ENCODE assay signal across 27 cellular contexts in the genomic region with DNA sequence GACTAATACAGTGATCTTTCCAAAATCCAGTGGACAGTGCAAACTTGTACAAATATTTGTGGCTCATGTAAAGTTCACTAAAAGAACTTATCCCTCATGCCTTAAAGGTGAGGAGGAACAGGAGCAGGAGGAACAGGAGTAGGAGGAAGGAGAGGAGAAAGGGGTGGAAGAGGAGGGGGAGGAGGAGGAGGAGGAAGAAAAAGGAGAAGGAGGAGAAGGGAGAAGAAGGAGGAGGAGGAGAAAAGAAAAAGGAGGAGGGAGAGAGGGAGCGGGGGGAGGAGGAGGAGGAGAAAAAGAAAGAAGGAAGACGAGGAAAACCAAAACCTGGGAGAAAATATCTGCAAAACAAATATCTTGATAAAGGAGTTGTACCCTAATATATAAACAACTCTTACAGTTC.
"Had no signal": no experiment of that assay in that cellular context is flagged by ENCODE, and none has a peak within 500 bp of the region (broad histone marks: within the 10 kb centered on the region; RNA-seq: fewer than 3 reads in every experiment).

No MANE protein-coding gene starts in this region.

- FAIRE-seq: endometrium, frontal cortex, keratinocyte had no signal

- H3K36me3 ChIP-seq: ovary, prostate gland, right atrium auricular region, sigmoid colon had no signal

- ATAC-seq: effector memory CD8-positive, alpha-beta T cell; left ventricle myocardium superior; mucosa of descending colon; natural killer cell treated with Interleukin-12 subunit alpha and Interleukin-12 subunit beta and Interleukin-15 and Interleukin-18, amount 100 ng/mL, for 72 hours; stimulated activated effector memory CD8-positive, alpha-beta T cell treated with anti-CD3 and anti-CD28 coated beads, Interleukin-12 subunit alpha, Interleukin-12 subunit beta, amount 100 ng/mL, for 72 hours; stimulated activated naive CD8-positive, alpha-beta T cell treated with anti-CD3 and anti-CD28 coated beads, Interleukin-15, Interleukin-2, amounts not matched to agents 100 U/mL and 50 U/mL, for 24 hours had no signal

- H3K36me3 Mint-ChIP-seq: mesothelial cell of epicardium, type B pancreatic cell had no signal

- H3K9me3 ChIP-seq: mucosa of descending colon, ovary, prostate gland, right atrium auricular region, sigmoid colon, testis, tibial artery had no signal

- H3K4me3 ChIP-seq: coronary artery, lung, mucosa of descending colon, ovary, prostate gland, right atrium auricular region, sigmoid colon, testis, tibial artery had no signal

- H3K4me1 ChIP-seq: prostate gland, testis had no signal

- H3K27me3 ChIP-seq: ovary, right atrium auricular region, sigmoid colon, testis, tibial artery had no signal

- H3K27ac Mint-ChIP-seq: effector memory CD8-positive, alpha-beta T cell; immature natural killer cell; mesothelial cell of epicardium; natural killer cell treated with Interleukin-12 subunit alpha and Interleukin-12 subunit beta and Interleukin-15 and Interleukin-18, amount 100 ng/mL, for 72 hours; stimulated activated effector memory CD8-positive, alpha-beta T cell treated with anti-CD3 and anti-CD28 coated beads, Interleukin-12 subunit alpha, Interleukin-12 subunit beta, amount 100 ng/mL, for 72 hours; type B pancreatic cell had no signal

- H3K9me3 Mint-ChIP-seq: effector memory CD8-positive, alpha-beta T cell; immature natural killer cell; mesothelial cell of epicardium; naive B cell; natural killer cell treated with Interleukin-12 subunit alpha and Interleukin-12 subunit beta and Interleukin-15 and Interleukin-18, amount 100 ng/mL, for 72 hours; stimulated activated effector memory CD8-positive, alpha-beta T cell treated with anti-CD3 and anti-CD28 coated beads, Interleukin-12 subunit alpha, Interleukin-12 subunit beta, amount 100 ng/mL, for 72 hours; type B pancreatic cell had no signal

- DNase-seq: effector memory CD8-positive, alpha-beta T cell; hypothalamus; immature natural killer cell; left ventricle myocardium superior; mesenchymal stem cell; mucosa of descending colon; naive B cell; occipital lobe; ovary; sigmoid colon; stimulated activated CD4-positive, alpha-beta T cell treated with anti-CD3 and anti-CD28 coated beads, Interleukin-2, amount 100 ng/mL, for 24 hours; stimulated activated CD4-positive, alpha-beta T cell treated with anti-CD3 and anti-CD28 coated beads, Interleukin-4, amount 100 ng/mL, for 24 hours; stimulated activated naive CD8-positive, alpha-beta T cell treated with anti-CD3 and anti-CD28 coated beads, Interleukin-15, Interleukin-2, amounts not matched to agents 100 U/mL and 50 U/mL, for 24 hours; substantia nigra; testis; tibial artery had no signal

- H3K4me3 Mint-ChIP-seq: effector memory CD8-positive, alpha-beta T cell; immature natural killer cell; mesothelial cell of epicardium; natural killer cell treated with Interleukin-12 subunit alpha and Interleukin-12 subunit beta and Interleukin-15 and Interleukin-18, amount 100 ng/mL, for 72 hours; stimulated activated effector memory CD8-positive, alpha-beta T cell treated with anti-CD3 and anti-CD28 coated beads, Interleukin-12 subunit alpha, Interleukin-12 subunit beta, amount 100 ng/mL, for 72 hours; type B pancreatic cell had no signal

- H3K27ac ChIP-seq: coronary artery, ovary, prostate gland, right atrium auricular region, sigmoid colon, testis, tibial artery had no signal
